Comparison of ENCODE assay signal across 1 cellular context in the genomic region with DNA sequence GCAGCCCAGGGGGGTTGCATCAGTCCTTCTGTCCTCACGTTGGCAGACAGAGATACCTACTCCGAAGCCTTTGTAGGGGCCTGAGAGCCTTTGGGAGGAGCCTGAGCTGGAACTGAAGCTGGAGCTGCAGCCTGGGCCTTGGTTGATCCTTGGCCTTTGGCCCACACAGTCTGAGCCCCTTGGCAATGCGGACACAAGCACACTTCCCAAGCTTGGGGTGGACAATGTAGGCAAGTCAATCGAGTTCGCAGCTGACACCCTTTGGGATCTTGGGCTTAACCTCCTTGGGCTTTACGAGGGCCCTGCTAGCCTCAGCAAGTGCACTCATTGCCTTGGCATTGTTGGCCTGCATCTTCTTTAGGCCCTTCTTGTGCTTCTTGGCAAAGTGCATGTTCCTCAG.
TF ChIP-seq lines count a peak whose summit lies in the region.

No MANE protein-coding gene starts in this region.

TF ChIP-seq in IMR-90, 13 proteins besides CTCF, POLR2A, EP300 and RAD21 (continued from another document):
- TF ChIP-seq RFX5 (IDR thresholded peaks at IDR 0.05; ENCODE audit: low read depth, low read length) (no peak), NFE2L2 (IDR thresholded peaks at IDR 0.05; ENCODE audit: low read depth, low read length) (no peak), CEBPB (IDR thresholded peaks at IDR 0.05; ENCODE audit: low read depth, low read length) (no peak), MAZ (IDR thresholded peaks at IDR 0.05; ENCODE audit: borderline replicate concordance, low read depth, low read length) (no peak), SMC3 (IDR thresholded peaks at IDR 0.05; ENCODE audit: low read depth, low read length) (no peak), MAFK (IDR thresholded peaks at IDR 0.05; ENCODE audit: low read depth, low read length) (no peak), RCOR1 (IDR thresholded peaks at IDR 0.05; ENCODE audit: insufficient replicate concordance, low read length) (no peak), BHLHE40 (IDR thresholded peaks at IDR 0.05; ENCODE audit: low read depth, low read length) (no peak), FOS (IDR thresholded peaks at IDR 0.05; ENCODE audit: low read depth, low read length) (no peak), CHD1 (IDR thresholded peaks at IDR 0.05; ENCODE audit: low read depth, low read length) (no peak)
- TF ChIP-seq, protein P1, sequence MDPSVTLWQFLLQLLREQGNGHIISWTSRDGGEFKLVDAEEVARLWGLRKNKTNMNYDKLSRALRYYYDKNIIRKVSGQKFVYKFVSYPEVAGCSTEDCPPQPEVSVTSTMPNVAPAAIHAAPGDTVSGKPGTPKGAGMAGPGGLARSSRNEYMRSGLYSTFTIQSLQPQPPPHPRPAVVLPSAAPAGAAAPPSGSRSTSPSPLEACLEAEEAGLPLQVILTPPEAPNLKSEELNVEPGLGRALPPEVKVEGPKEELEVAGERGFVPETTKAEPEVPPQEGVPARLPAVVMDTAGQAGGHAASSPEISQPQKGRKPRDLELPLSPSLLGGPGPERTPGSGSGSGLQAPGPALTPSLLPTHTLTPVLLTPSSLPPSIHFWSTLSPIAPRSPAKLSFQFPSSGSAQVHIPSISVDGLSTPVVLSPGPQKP (IDR thresholded peaks at IDR 0.05; ENCODE audit: borderline replicate concordance, low read depth, low read length): no peak
